Comparison of ENCODE assay signal across 1 cellular context in the genomic region with DNA sequence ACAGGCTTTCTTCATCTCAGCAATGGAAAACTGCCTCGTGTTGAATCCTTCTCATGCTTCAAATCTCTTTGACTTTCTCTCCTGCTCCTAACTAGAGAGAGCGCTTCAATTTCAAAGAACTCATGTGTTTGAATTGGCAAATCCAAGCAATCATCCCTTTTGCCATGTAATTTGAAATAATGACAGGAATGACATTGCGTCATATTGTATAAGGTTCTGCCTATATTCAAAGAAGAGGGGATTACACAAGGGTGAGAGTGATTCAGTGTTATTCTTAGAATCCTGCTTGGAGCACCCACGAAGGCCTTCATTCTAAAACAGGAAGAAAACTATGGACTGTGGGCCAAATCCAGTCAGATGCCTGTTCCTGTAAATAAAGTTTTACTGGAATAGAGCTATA.
TF ChIP-seq lines count a peak whose summit lies in the region.

No MANE protein-coding gene starts in this region.

TF ChIP-seq in GM23338, 12 proteins besides CTCF, POLR2A, EP300 and RAD21 (continued from another document):
- TF ChIP-seq, protein P1, sequence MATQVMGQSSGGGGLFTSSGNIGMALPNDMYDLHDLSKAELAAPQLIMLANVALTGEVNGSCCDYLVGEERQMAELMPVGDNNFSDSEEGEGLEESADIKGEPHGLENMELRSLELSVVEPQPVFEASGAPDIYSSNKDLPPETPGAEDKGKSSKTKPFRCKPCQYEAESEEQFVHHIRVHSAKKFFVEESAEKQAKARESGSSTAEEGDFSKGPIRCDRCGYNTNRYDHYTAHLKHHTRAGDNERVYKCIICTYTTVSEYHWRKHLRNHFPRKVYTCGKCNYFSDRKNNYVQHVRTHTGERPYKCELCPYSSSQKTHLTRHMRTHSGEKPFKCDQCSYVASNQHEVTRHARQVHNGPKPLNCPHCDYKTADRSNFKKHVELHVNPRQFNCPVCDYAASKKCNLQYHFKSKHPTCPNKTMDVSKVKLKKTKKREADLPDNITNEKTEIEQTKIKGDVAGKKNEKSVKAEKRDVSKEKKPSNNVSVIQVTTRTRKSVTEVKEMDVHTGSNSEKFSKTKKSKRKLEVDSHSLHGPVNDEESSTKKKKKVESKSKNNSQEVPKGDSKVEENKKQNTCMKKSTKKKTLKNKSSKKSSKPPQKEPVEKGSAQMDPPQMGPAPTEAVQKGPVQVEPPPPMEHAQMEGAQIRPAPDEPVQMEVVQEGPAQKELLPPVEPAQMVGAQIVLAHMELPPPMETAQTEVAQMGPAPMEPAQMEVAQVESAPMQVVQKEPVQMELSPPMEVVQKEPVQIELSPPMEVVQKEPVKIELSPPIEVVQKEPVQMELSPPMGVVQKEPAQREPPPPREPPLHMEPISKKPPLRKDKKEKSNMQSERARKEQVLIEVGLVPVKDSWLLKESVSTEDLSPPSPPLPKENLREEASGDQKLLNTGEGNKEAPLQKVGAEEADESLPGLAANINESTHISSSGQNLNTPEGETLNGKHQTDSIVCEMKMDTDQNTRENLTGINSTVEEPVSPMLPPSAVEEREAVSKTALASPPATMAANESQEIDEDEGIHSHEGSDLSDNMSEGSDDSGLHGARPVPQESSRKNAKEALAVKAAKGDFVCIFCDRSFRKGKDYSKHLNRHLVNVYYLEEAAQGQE (IDR thresholded peaks at IDR 0.05; ENCODE audit: unreplicated experiment), result no peak
- no peak for TF ChIP-seq STAT1 (IDR thresholded peaks at IDR 0.05; ENCODE audit: unreplicated experiment)
- no peak for TF ChIP-seq POLR2AphosphoS5 (IDR thresholded peaks at IDR 0.05; ENCODE audit: low read depth)
